Comparison of ENCODE assay signal across 24 cellular contexts in genomic region chr1:157472959-157473358, GRCh38.
"Had no signal": no experiment of that assay in that cellular context is flagged by ENCODE, and none has a peak within 500 bp of the region (broad histone marks: within the 10 kb centered on the region; RNA-seq: fewer than 3 reads in every experiment).

No MANE protein-coding gene starts in this region.

- H3K27me3 ChIP-seq: breast epithelium had no signal

- ATAC-seq: activated CD4-positive, alpha-beta T cell treated with anti-CD3 and anti-CD28 coated beads for 36 hours; activated CD8-positive, alpha-beta T cell treated with anti-CD3 and anti-CD28 coated beads for 36 hours; Panc1; Right ventricle myocardium inferior had no signal

- DNase-seq: activated CD4-positive, alpha-beta T cell treated with anti-CD3 and anti-CD28 coated beads for 36 hours; activated CD8-positive, alpha-beta memory T cell treated with anti-CD3 and anti-CD28 coated beads, Interleukin-2, amount 50 U/mL, for 48 hours; activated CD8-positive, alpha-beta T cell treated with anti-CD3 and anti-CD28 coated beads for 36 hours; activated T-cell treated with anti-CD3 and anti-CD28 coated beads, Interleukin-2, amount 50 U/mL, for 1 hour; aorta; caudate nucleus; Kasumi-1; KBM-7; NCI-H1048; NCI-H1417 treated with DMSO at 0.1 percent for 48 hours; NCI-H1694; NCI-H2107; NCI-H2171 treated with DMSO at 0.1 percent for 48 hours; NCI-H226; NK-92 treated with Interleukin-12 subunit alpha and Interleukin-12 subunit beta, amount 100 ng/mL, for 24 hours; OCI-M1; RPMI8226; SK-N-SH; T-helper 1 cell had no signal

- H3K9me3 ChIP-seq: SK-N-SH had no signal

- H3K9me2 ChIP-seq: SK-N-SH had no signal

- H3K4me3 Mint-ChIP-seq: activated CD4-positive, alpha-beta T cell treated with anti-CD3 and anti-CD28 coated beads for 36 hours; activated CD8-positive, alpha-beta T cell treated with anti-CD3 and anti-CD28 coated beads for 36 hours; activated naive CD4-positive, alpha-beta T cell treated with anti-CD3 and anti-CD28 coated beads, Interleukin-2, amount 50 U/mL, for 24 hours had no signal

- H3K27ac Mint-ChIP-seq: activated CD4-positive, alpha-beta T cell treated with anti-CD3 and anti-CD28 coated beads for 36 hours; activated CD8-positive, alpha-beta T cell treated with anti-CD3 and anti-CD28 coated beads for 36 hours; activated naive CD4-positive, alpha-beta T cell treated with anti-CD3 and anti-CD28 coated beads, Interleukin-2, amount 50 U/mL, for 24 hours had no signal

- H3K9ac ChIP-seq: SK-N-SH had no signal

- H3K4me3 ChIP-seq: breast epithelium had no signal

- H3K4me1 Mint-ChIP-seq: activated CD4-positive, alpha-beta T cell treated with anti-CD3 and anti-CD28 coated beads for 36 hours; activated naive CD4-positive, alpha-beta T cell treated with anti-CD3 and anti-CD28 coated beads, Interleukin-2, amount 50 U/mL, for 24 hours had no signal

- H3K27ac ChIP-seq: breast epithelium, VCaP had no signal

- H3K4me1 ChIP-seq: breast epithelium had no signal

- H3K4me2 ChIP-seq: SK-N-SH had no signal
